In the genomic region with DNA sequence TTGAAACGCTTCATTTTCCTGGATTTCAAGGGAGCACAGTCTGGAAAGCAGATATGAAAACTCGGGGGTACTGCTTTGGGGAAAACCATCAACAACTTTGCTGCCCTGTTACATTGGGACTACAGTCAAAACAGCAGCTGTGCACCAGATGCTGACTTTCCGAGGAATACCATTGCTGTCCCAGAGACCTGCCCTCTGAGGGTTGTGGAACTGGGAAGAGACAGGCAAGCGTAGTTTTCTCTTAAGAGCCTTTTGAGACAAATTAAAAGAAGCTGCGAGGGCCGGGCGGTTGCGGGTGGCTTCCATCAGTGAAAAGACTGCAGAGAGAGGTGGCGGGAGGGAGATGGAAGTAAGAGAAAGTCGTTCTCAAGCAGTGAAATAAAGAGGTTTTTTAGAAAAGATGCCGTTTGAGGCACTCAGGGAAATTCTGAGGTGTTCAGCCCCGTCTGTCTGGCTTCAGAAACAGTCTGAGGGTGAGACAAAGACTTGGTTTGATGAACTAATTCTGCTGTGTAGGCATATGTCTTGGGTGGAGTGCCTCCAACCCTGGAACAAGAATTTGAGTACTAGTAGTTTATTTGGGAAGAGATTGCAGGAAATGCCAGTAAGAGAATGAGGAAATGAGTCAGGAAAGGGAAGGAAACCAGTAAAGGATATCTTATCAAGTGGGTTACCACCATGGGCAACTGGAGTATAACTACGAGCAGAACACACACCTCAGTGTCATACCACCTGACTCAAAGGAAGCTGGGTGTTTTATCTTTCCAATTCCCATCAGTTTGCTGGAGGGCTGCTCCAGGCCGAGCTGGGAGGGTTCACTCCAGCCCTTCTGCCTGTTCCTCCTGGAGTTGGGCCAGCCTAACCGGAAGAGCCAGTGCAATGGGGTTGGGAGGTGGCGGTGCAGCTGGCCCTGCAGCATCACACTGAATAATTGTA, we compare ENCODE assay signal across 8 cellular contexts.
DNase-seq lines count a peak whose midpoint lies in the region; ATAC-seq and TF ChIP-seq lines count a peak whose summit lies in the region.

No MANE protein-coding gene starts in this region.

- intact Hi-C loops in body of pancreas (cut with DNase I), result no loop called here

- ATAC-seq in body of pancreas (peak; percentile 58), HG03159 (IDR thresholded peaks at IDR 0.05; ENCODE audit: unreplicated experiment) (no peak)

- WGBS in body of pancreas, 2 donors, result 66 to 69% methylated on average over 16 of the region's 16 CpGs
- WGBS in liver, result 78% methylated on average over 16 of the region's 16 CpGs

- no peak overlapping the region for H3K9ac ChIP-seq in liver (ENCODE audit: low read depth in 1 of 2, low read length in 2 of 2)

- H3K4me1 ChIP-seq in body of pancreas, result peaks cover 20% of the 10 kb centered on the region
- peaks cover 0 to 5% (median 3%) of the 10 kb centered on the region in 4 donors for H3K4me1 ChIP-seq in liver (ENCODE audit: control insufficient read depth in 4 of 4, insufficient read depth in 4 of 4, low read length in 3 of 4)

- no peak for TF ChIP-seq CTCF in body of pancreas (IDR thresholded peaks at IDR 0.05)
- no peak for TF ChIP-seq CTCF in liver (IDR thresholded peaks at IDR 0.05; ENCODE audit: low read depth, low read length, missing input control)

- H3K4me3 ChIP-seq in body of pancreas (no peak overlapping the region), liver (ENCODE audit: low read depth in 1 of 3, low read length in 3 of 3) (no peak overlapping the region)

- no peak for TF ChIP-seq POLR2A in body of pancreas (IDR thresholded peaks at IDR 0.05)

- peaks cover 0 to 7% of the 10 kb centered on the region in 2 donors for H3K36me3 ChIP-seq in body of pancreas (replicated peaks in 1 of 2; ENCODE audit: insufficient read depth in 1 of 2, low read depth in 2 of 2)
- peaks cover 10 to 32% (median 13%) of the 10 kb centered on the region in 4 donors for H3K36me3 ChIP-seq in liver (ENCODE audit: control insufficient read depth in 4 of 4, insufficient read depth in 3 of 4, low read depth in 1 of 4, low read length in 3 of 4)

- no peak for TF ChIP-seq RAD21 in liver (IDR thresholded peaks at IDR 0.05)

- H3K9me3 ChIP-seq in body of pancreas, result no peaks in the 10 kb centered on the region
- no peaks in the 10 kb centered on the region for H3K9me3 ChIP-seq in liver (ENCODE audit: control insufficient read depth in 4 of 4, low read length in 3 of 4)

- DNase-seq in NCI-H2171 treated with DMSO at 0.1 percent for 48 hours (lab: John Stamatoyannopoulos, UW), result peak; percentile 2
- no peak for DNase-seq in NCI-H2171 (lab: John Stamatoyannopoulos, UW)
- peak in 2 of 4 donors; percentile 31 to 32 for DNase-seq in body of pancreas
- DNase-seq in cortex of kidney (lab: John Stamatoyannopoulos, UW), result no peak
- DNase-seq in LoVo (ENCODE audit: low spot score), result no peak

- H3K27me3 ChIP-seq in body of pancreas (no peaks in the 10 kb centered on the region), liver (ENCODE audit: control insufficient read depth in 4 of 4, insufficient read depth in 4 of 4, low read length in 3 of 4) (no peaks in the 10 kb centered on the region)

- H3K27ac ChIP-seq in body of pancreas (peak overlapping the region in 1 of 4 donors; percentile 24), liver (ENCODE audit: low read depth in 1 of 2, low read length in 2 of 2) (peak overlapping the region in 1 of 2 donors; percentile 26), temporal lobe (ENCODE audit: low read depth, low read length) (peak overlapping the region; percentile 79)

TF ChIP-seq in liver, 16 proteins besides CTCF, POLR2A, EP300 and RAD21:
- TF ChIP-seq GABPA (IDR thresholded peaks at IDR 0.05 in 1 of 2, conservative IDR thresholded peaks at IDR 0.05 in 1 of 2), result no peak
- no peak for TF ChIP-seq ATF3 (IDR thresholded peaks at IDR 0.05)
- TF ChIP-seq YY1 (IDR thresholded peaks at IDR 0.05), result no peak
- TF ChIP-seq JUND (IDR thresholded peaks at IDR 0.05), result no peak
- peak in 1 of 2 donors; percentile 25 for TF ChIP-seq EGR1 (IDR thresholded peaks at IDR 0.05; ENCODE audit: low read depth in 2 of 2)
- TF ChIP-seq FOXA1 (IDR thresholded peaks at IDR 0.05), result no peak
- peak; percentile 27 for TF ChIP-seq SP1 (IDR thresholded peaks at IDR 0.05)
- no peak for TF ChIP-seq RXRA (IDR thresholded peaks at IDR 0.05)
- TF ChIP-seq TAF1 (conservative IDR thresholded peaks at IDR 0.05), result no peak
- no peak for TF ChIP-seq MAX (IDR thresholded peaks at IDR 0.05)
- TF ChIP-seq, protein P1, sequence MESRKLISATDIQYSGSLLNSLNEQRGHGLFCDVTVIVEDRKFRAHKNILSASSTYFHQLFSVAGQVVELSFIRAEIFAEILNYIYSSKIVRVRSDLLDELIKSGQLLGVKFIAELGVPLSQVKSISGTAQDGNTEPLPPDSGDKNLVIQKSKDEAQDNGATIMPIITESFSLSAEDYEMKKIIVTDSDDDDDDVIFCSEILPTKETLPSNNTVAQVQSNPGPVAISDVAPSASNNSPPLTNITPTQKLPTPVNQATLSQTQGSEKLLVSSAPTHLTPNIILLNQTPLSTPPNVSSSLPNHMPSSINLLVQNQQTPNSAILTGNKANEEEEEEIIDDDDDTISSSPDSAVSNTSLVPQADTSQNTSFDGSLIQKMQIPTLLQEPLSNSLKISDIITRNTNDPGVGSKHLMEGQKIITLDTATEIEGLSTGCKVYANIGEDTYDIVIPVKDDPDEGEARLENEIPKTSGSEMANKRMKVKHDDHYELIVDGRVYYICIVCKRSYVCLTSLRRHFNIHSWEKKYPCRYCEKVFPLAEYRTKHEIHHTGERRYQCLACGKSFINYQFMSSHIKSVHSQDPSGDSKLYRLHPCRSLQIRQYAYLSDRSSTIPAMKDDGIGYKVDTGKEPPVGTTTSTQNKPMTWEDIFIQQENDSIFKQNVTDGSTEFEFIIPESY (IDR thresholded peaks at IDR 0.05), result no peak
- TF ChIP-seq NR2F2 (IDR thresholded peaks at IDR 0.05), result peak; percentile 98
- no peak for TF ChIP-seq FOXA2 (IDR thresholded peaks at IDR 0.05)
- TF ChIP-seq HNF4G (IDR thresholded peaks at IDR 0.05), result no peak
- TF ChIP-seq HNF4A (conservative IDR thresholded peaks at IDR 0.05), result no peak
